Comparison of ENCODE assay signal across 26 cellular contexts in the genomic region with DNA sequence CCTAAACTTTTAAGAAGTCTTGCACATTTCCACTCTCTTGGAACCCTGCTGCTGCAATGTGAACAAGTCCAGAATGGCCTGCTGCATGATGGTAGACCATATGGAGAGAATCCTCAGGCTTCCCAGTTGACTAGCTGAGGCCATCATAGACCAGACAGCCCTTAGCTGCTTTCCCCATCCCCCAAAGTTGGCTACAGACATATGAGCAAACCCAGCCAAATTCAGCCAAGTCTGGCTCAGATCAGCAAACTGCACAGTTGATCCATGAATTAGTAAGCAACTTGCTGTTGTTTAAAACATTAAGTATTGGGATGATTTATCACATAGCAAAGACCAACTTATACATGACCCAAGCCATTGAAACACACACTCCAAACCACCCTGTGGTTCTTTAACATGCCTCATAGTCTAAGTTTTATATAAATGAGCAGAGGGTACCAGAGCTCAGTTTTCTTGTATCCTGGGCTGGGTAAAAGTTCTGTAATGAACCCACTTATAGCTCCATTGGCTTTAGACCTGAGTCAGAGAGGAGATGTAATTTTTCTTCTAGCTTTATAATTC. TPM values are rescaled to one million over a fixed set of nuclear protein-coding genes. Genes with fewer than 3 reads are reported as not detected.
"Had no signal": no experiment of that assay in that cellular context is flagged by ENCODE, and none has a peak within 500 bp of the region (broad histone marks: within the 10 kb centered on the region; RNA-seq: fewer than 3 reads in every experiment).

No MANE protein-coding gene starts in this region.

- H3K27ac Mint-ChIP-seq: activated CD4-positive, alpha-beta T cell treated with anti-CD3 and anti-CD28 coated beads, Interleukin-2, amount 10 ng/mL, durations not matched to agents 24 days and 14 days; activated naive CD8-positive, alpha-beta T cell treated with anti-CD3 and anti-CD28 coated beads, Interleukin-2, amount 10 ng/mL, durations not matched to agents 7 days and 5 days; activated T-helper 1 cell treated with anti-CD3 and anti-CD28 coated beads, Interleukin-12 subunit alpha, Interleukin-12 subunit beta, Interleukin-2, Interleukin-4 antibody, amounts not matched to agents 30 ng/mL and 10 ng/mL and 1 ng/mL, durations not matched to agents 14 hours and 24 hours and 36 hours; natural killer cell treated with Interleukin-12 subunit alpha and Interleukin-12 subunit beta and Interleukin-15 and Interleukin-18, amount 100 ng/mL, for 72 hours; stimulated activated effector memory CD8-positive, alpha-beta T cell treated with anti-CD3 and anti-CD28 coated beads, Interleukin-12 subunit alpha, Interleukin-12 subunit beta, amount 100 ng/mL, for 72 hours had no signal

- H3K4me3 Mint-ChIP-seq: activated CD4-positive, alpha-beta T cell treated with anti-CD3 and anti-CD28 coated beads, Interleukin-2, amount 10 ng/mL, durations not matched to agents 24 days and 14 days; activated naive CD8-positive, alpha-beta T cell treated with anti-CD3 and anti-CD28 coated beads, Interleukin-2, amount 10 ng/mL, durations not matched to agents 7 days and 5 days; activated T-helper 1 cell treated with anti-CD3 and anti-CD28 coated beads, Interleukin-12 subunit alpha, Interleukin-12 subunit beta, Interleukin-2, Interleukin-4 antibody, amounts not matched to agents 30 ng/mL and 10 ng/mL and 1 ng/mL, durations not matched to agents 14 hours and 24 hours and 36 hours; natural killer cell treated with Interleukin-12 subunit alpha and Interleukin-12 subunit beta and Interleukin-15 and Interleukin-18, amount 100 ng/mL, for 72 hours; stimulated activated effector memory CD8-positive, alpha-beta T cell treated with anti-CD3 and anti-CD28 coated beads, Interleukin-12 subunit alpha, Interleukin-12 subunit beta, amount 100 ng/mL, for 72 hours had no signal

- H3K27me3 ChIP-seq: body of pancreas, gastroesophageal sphincter, heart left ventricle, neutrophil, stomach had no signal

- H3K4me3 ChIP-seq: body of pancreas, gastroesophageal sphincter, heart left ventricle, smooth muscle cell, stomach had no signal

- H3K4me1 Mint-ChIP-seq: stimulated activated effector memory CD8-positive, alpha-beta T cell treated with anti-CD3 and anti-CD28 coated beads, Interleukin-12 subunit alpha, Interleukin-12 subunit beta, amount 100 ng/mL, for 72 hours had no signal

- H3K36me3 Mint-ChIP-seq: natural killer cell treated with Interleukin-12 subunit alpha and Interleukin-12 subunit beta and Interleukin-15 and Interleukin-18, amount 100 ng/mL, for 72 hours; stimulated activated effector memory CD8-positive, alpha-beta T cell treated with anti-CD3 and anti-CD28 coated beads, Interleukin-12 subunit alpha, Interleukin-12 subunit beta, amount 100 ng/mL, for 72 hours had no signal

- H3K27me3 Mint-ChIP-seq: activated CD4-positive, alpha-beta T cell treated with anti-CD3 and anti-CD28 coated beads, Interleukin-2, amount 10 ng/mL, durations not matched to agents 24 days and 14 days; activated naive CD8-positive, alpha-beta T cell treated with anti-CD3 and anti-CD28 coated beads, Interleukin-2, amount 10 ng/mL, durations not matched to agents 7 days and 5 days; natural killer cell treated with Interleukin-12 subunit alpha and Interleukin-12 subunit beta and Interleukin-15 and Interleukin-18, amount 100 ng/mL, for 72 hours had no signal

- DNase-seq: activated CD4-positive, alpha-beta T cell treated with anti-CD3 and anti-CD28 coated beads, Interleukin-2, amount 10 ng/mL, durations not matched to agents 24 days and 14 days; activated CD4-positive, CD25-positive, alpha-beta regulatory T cell; activated CD8-positive, alpha-beta memory T cell treated with anti-CD3 and anti-CD28 coated beads for 24 hours; activated naive CD8-positive, alpha-beta T cell treated with anti-CD3 and anti-CD28 coated beads, Interleukin-2, amount 10 ng/mL, durations not matched to agents 7 days and 5 days; body of pancreas; heart left ventricle; kidney glomerular epithelial cell; left ventricle myocardium superior; mesenchymal stem cell; stimulated activated CD4-positive, alpha-beta T cell treated with anti-CD3 and anti-CD28 coated beads, Interleukin-4, amount 100 ng/mL, for 24 hours; stomach; T1000; trophoblast cell had no signal

- ATAC-seq: body of pancreas; gastroesophageal sphincter; heart left ventricle; left ventricle myocardium superior; natural killer cell treated with Interleukin-12 subunit alpha and Interleukin-12 subunit beta and Interleukin-15 and Interleukin-18, amount 100 ng/mL, for 72 hours; sciatic nerve; stimulated activated effector memory CD8-positive, alpha-beta T cell treated with anti-CD3 and anti-CD28 coated beads, Interleukin-12 subunit alpha, Interleukin-12 subunit beta, amount 100 ng/mL, for 72 hours had no signal

- H3K9me3 Mint-ChIP-seq: activated CD4-positive, alpha-beta T cell treated with anti-CD3 and anti-CD28 coated beads, Interleukin-2, amount 10 ng/mL, durations not matched to agents 24 days and 14 days; activated naive CD8-positive, alpha-beta T cell treated with anti-CD3 and anti-CD28 coated beads, Interleukin-2, amount 10 ng/mL, durations not matched to agents 7 days and 5 days; activated T-helper 1 cell treated with anti-CD3 and anti-CD28 coated beads, Interleukin-12 subunit alpha, Interleukin-12 subunit beta, Interleukin-2, Interleukin-4 antibody, amounts not matched to agents 30 ng/mL and 10 ng/mL and 1 ng/mL, durations not matched to agents 14 hours and 24 hours and 36 hours; natural killer cell treated with Interleukin-12 subunit alpha and Interleukin-12 subunit beta and Interleukin-15 and Interleukin-18, amount 100 ng/mL, for 72 hours; stimulated activated effector memory CD8-positive, alpha-beta T cell treated with anti-CD3 and anti-CD28 coated beads, Interleukin-12 subunit alpha, Interleukin-12 subunit beta, amount 100 ng/mL, for 72 hours had no signal

- H3K9me3 ChIP-seq: body of pancreas, gastroesophageal sphincter, heart left ventricle, neutrophil, stomach had no signal

- H2AFZ ChIP-seq: parathyroid adenoma had no signal

- H3K4me1 ChIP-seq: body of pancreas, gastroesophageal sphincter had no signal

- H3K27ac ChIP-seq: body of pancreas, epithelial cell of prostate, gastroesophageal sphincter, heart left ventricle, neutrophil, parathyroid adenoma, stomach had no signal

- H3K79me2 ChIP-seq: parathyroid adenoma had no signal

- H3K4me2 ChIP-seq: smooth muscle cell had no signal

RNA-seq across cellular contexts. Expression of gene PPP3R2, which starts 19.9 kb away (rescaled TPM):
- total RNA-seq: activated CD4-positive, alpha-beta T cell treated with anti-CD3 and anti-CD28 coated beads, Interleukin-2, amount 10 ng/mL, durations not matched to agents 24 days and 14 days; activated naive CD8-positive, alpha-beta T cell treated with anti-CD3 and anti-CD28 coated beads, Interleukin-2, amount 10 ng/mL, durations not matched to agents 7 days and 5 days; activated T-helper 1 cell treated with anti-CD3 and anti-CD28 coated beads, Interleukin-12 subunit alpha, Interleukin-12 subunit beta, Interleukin-2, Interleukin-4 antibody, amounts not matched to agents 30 ng/mL and 10 ng/mL and 1 ng/mL, durations not matched to agents 14 hours and 24 hours and 36 hours; body of pancreas; cardiac septum; dermis microvascular lymphatic vessel endothelial cell; gastroesophageal sphincter; heart left ventricle; left ventricle myocardium superior; mucosa of gallbladder; natural killer cell treated with Interleukin-12 subunit alpha and Interleukin-12 subunit beta and Interleukin-15 and Interleukin-18, amount 100 ng/mL, for 72 hours; sciatic nerve; smooth muscle cell; stomach; T-helper 1 cell treated with Interleukin-12 subunit alpha and Interleukin-12 subunit beta and Interleukin-4 antibody, amounts not matched to agents 30 ng/mL and 1 ng/mL, for 36 hours had no signal
- polyA plus RNA-seq: heart left ventricle, smooth muscle cell, stomach had no signal
